Comparison of ENCODE assay signal across 13 cellular contexts in the genomic region with DNA sequence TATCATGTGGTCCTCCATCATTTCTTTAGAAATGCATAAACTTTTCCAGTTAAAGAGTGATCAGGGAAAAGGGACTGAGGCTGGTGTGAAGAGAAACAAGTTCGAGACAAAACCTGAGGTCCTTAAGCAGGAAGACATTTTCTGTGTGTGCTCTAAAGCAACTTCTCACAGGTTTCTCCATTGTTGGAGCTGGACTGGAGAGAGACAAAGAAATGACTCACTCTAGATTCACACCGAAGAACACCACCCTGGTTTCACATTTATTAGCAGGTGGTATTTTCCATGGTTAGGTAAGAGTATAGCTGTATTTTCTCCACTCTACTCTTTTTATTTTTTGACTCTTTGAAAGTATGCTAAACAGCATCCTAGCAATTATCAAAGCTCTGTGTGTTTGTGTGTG.
DNase-seq lines count a peak whose midpoint lies in the region; ATAC-seq, FAIRE-seq and TF ChIP-seq lines count a peak whose summit lies in the region.
"Had no signal": no experiment of that assay in that cellular context is flagged by ENCODE, and none has a peak within 500 bp of the region (broad histone marks: within the 10 kb centered on the region; RNA-seq: fewer than 3 reads in every experiment).

No MANE protein-coding gene starts in this region.

- BruUV-seq in MCF 10A (replicated peaks; lab: Mats Ljungman, UMichigan): no TSS peak

- TF ChIP-seq POLR2A in breast epithelium (IDR thresholded peaks at IDR 0.05): no peak
- no peak for TF ChIP-seq POLR2A in H1 (IDR thresholded peaks at IDR 0.05; ENCODE audit: control extremely low read depth in 1 of 2, low read depth in 2 of 2, low read length in 2 of 2)

- H3K14ac ChIP-seq in H1 (ENCODE audit: insufficient read length): no peak overlapping the region

- POLR2A ChIA-PET in MCF 10A (lab: Yijun Ruan, JAX) (interaction anchor here (0.6 to 3.0 kb wide), 5 partner anchors 13 to 49 kb away, joined by 3 to 15 read pairs (median 4); no protein-coding TSS in a partner anchor), H1 (lab: Charles Lee; ENCODE audit: partially characterized antibody) (no interaction called here)

- WGBS in H1 (ENCODE audit: extremely low coverage in 1 of 2, insufficient coverage in 1 of 2, insufficient read length in 1 of 2, insufficient replicate concordance in 2 of 2, low coverage in 1 of 2, low lambda C conversion rate in 2 of 2, missing lambda C conversion rate in 1 of 2), 2 experiments: 90% methylated on average over 2 of the region's 2 CpGs; no CpG with 5 or more reads in 1 of the 2 experiments

- peak; percentile 80 for DNase-seq in MCF 10A (ENCODE audit: unreplicated experiment)
- no peak for DNase-seq in breast epithelium (ENCODE audit: low spot score in 2 of 2)
- DNase-seq in LHCN-M2 (ENCODE audit: low read depth): peak; percentile 57
- no peak for DNase-seq in H1 (ENCODE audit: low read depth in 1 of 2, low spot score in 2 of 2)
- DNase-seq in urothelium cell line (ENCODE audit: low spot score): peak; percentile 28
- no peak for DNase-seq in D721Med (ENCODE audit: insufficient read length, low spot score)
- no peak for DNase-seq in mucosa of gallbladder (ENCODE audit: low spot score)
- DNase-seq: T-cell had no signal

- H3K4me3 ChIP-seq in breast epithelium (no peak overlapping the region), H1 (ENCODE audit: extremely low read depth in 1 of 4, insufficient read depth in 2 of 4, low read depth in 3 of 4, low read length in 4 of 4) (no peak overlapping the region)
- H3K4me3 ChIP-seq: tibial nerve had no signal

- H3K4me1 Mint-ChIP-seq in MCF 10A (ENCODE audit: insufficient read depth, unreplicated experiment): peaks cover 29% of the 10 kb centered on the region
- H3K4me1 Mint-ChIP-seq: mesothelial cell of epicardium, T-cell had no signal

- H3K9me3 Mint-ChIP-seq in MCF 10A (ENCODE audit: unreplicated experiment): no peaks in the 10 kb centered on the region
- H3K9me3 Mint-ChIP-seq: mesothelial cell of epicardium had no signal

- H3K4me2 ChIP-seq in H1 (ENCODE audit: insufficient read depth in 1 of 2, low read depth in 2 of 2, low read length in 2 of 2): no peak overlapping the region

- H3K27ac ChIP-seq in breast epithelium: no peak overlapping the region
- no peak overlapping the region for H3K27ac ChIP-seq in H1 (ENCODE audit: low read depth, low read length)
- H3K27ac ChIP-seq: tibial nerve had no signal

- CTCF ChIA-PET in MCF 10A (lab: Yijun Ruan, JAX): interaction anchor here (0.7 to 3.8 kb wide), 6 partner anchors 9 to 63 kb away, joined by 3 to 31 read pairs (median 3); no protein-coding TSS in a partner anchor
- CTCF ChIA-PET in H1 (lab: Charles Lee; ENCODE audit: partially characterized antibody): interaction anchor here (1.0 kb wide), 2 partner anchors 9 to 15 kb away, joined by 3 read pairs; no protein-coding TSS in a partner anchor

- no peak overlapping the region for H4K91ac ChIP-seq in H1 (replicated peaks; ENCODE audit: insufficient read length, low read length)

- no peaks in the 10 kb centered on the region for H4K20me1 ChIP-seq in H1 (replicated peaks in 1 of 2; ENCODE audit: control insufficient read depth in 1 of 2, insufficient read depth in 2 of 2, low read length in 2 of 2)

- no peak for TF ChIP-seq RAD21 in H1 (IDR thresholded peaks at IDR 0.05 in 1 of 2, conservative IDR thresholded peaks at IDR 0.05 in 1 of 2; ENCODE audit: low read depth in 2 of 2, low read length in 2 of 2)

- H3K9me3 ChIP-seq in breast epithelium (no peaks in the 10 kb centered on the region), H1 (ENCODE audit: insufficient read depth in 2 of 2, low read depth in 1 of 2, low read length in 1 of 2) (no peaks in the 10 kb centered on the region)
- H3K9me3 ChIP-seq: tibial nerve had no signal

- 0 out of 2 replicates have a peak overlapping the region, but pooled peaks have one; percentile 79 for H2AFZ ChIP-seq in H1 (ENCODE audit: low read length)

- H3K23ac ChIP-seq in H1 (ENCODE audit: insufficient read length): no peak overlapping the region

- H2BK120ac ChIP-seq in H1 (replicated peaks; ENCODE audit: low read depth, low read length): no peak overlapping the region

- H3K18ac ChIP-seq in H1 (ENCODE audit: extremely low read depth, low read length): no peak overlapping the region

- ATAC-seq in HG02970 (IDR thresholded peaks at IDR 0.05; ENCODE audit: low FRiP score, unreplicated experiment): no peak
- ATAC-seq: activated naive CD4-positive, alpha-beta T cell treated with anti-CD3 and anti-CD28 coated beads, Interleukin-2, amount 50 U/mL, for 72 hours; T-cell had no signal

- TF ChIP-seq CTCF in MCF 10A (IDR thresholded peaks at IDR 0.05; ENCODE audit: unreplicated experiment) (no peak), breast epithelium (IDR thresholded peaks at IDR 0.05) (no peak), H1 (IDR thresholded peaks at IDR 0.05; ENCODE audit: control extremely low read depth in 1 of 3, insufficient read depth in 1 of 3, low read depth in 1 of 3, low read length in 3 of 3) (no peak), D721Med (IDR thresholded peaks at IDR 0.05; ENCODE audit: insufficient read depth, missing control alignments) (no peak)

- H2BK15ac ChIP-seq in H1 (ENCODE audit: low read length): no peak overlapping the region

- H3K56ac ChIP-seq in H1 (replicated peaks; ENCODE audit: insufficient read length, low read depth, low read length): no peak overlapping the region

- no peak overlapping the region for H3K9ac ChIP-seq in H1 (replicated peaks in 1 of 4; ENCODE audit: extremely low read depth in 1 of 4, low read depth in 3 of 4, low read length in 3 of 4)

- no peak overlapping the region for H4K5ac ChIP-seq in H1 (ENCODE audit: insufficient read length, low read depth, low read length)

- no peak overlapping the region for H3K4ac ChIP-seq in H1 (replicated peaks; ENCODE audit: insufficient read length, low read depth, low read length)

- FAIRE-seq in H1 (lab: Jason Lieb, UNC): no peak
- no peak for FAIRE-seq in urothelium cell line (lab: Jason Lieb, UNC)
- FAIRE-seq in D721Med (lab: Jason Lieb, UNC): no peak
- FAIRE-seq: colon had no signal

- H3K27me3 ChIP-seq in breast epithelium (no peaks in the 10 kb centered on the region), H1 (replicated peaks in 1 of 4; ENCODE audit: control insufficient read depth in 3 of 4, extremely low read depth in 1 of 4, insufficient read depth in 3 of 4, low read length in 3 of 4) (no peaks in the 10 kb centered on the region)
- H3K27me3 ChIP-seq: tibial nerve had no signal

- H3K27me3 Mint-ChIP-seq in MCF 10A (ENCODE audit: insufficient read depth, unreplicated experiment): no peaks in the 10 kb centered on the region
- H3K27me3 Mint-ChIP-seq: T-cell had no signal

- no peak overlapping the region for H2BK5ac ChIP-seq in H1 (ENCODE audit: low read depth, low read length)

- no peaks in the 10 kb centered on the region for H3K36me3 Mint-ChIP-seq in MCF 10A (ENCODE audit: insufficient read depth, unreplicated experiment)
- H3K36me3 Mint-ChIP-seq: activated naive CD4-positive, alpha-beta T cell treated with anti-CD3 and anti-CD28 coated beads, Interleukin-2, amount 50 U/mL, for 72 hours; mesothelial cell of epicardium; T-cell had no signal

- no peak overlapping the region for H2BK20ac ChIP-seq in H1 (ENCODE audit: low read length)

- peak overlapping the region; percentile 88 for H3K27ac Mint-ChIP-seq in MCF 10A (ENCODE audit: low read depth, unreplicated experiment)
- H3K27ac Mint-ChIP-seq: activated naive CD4-positive, alpha-beta T cell treated with anti-CD3 and anti-CD28 coated beads, Interleukin-2, amount 50 U/mL, for 72 hours; mesothelial cell of epicardium; T-cell had no signal

- intact Hi-C loops in MCF 10A (cut with micrococcal nuclease) (no loop called here), breast epithelium (cut with DNase I; ENCODE audit: low total_unique reads) (no loop called here)

- H3K79me2 ChIP-seq in H1 (ENCODE audit: control insufficient read depth in 1 of 2, insufficient read depth in 2 of 2, low read length in 2 of 2): no peaks in the 10 kb centered on the region

- H3K36me3 ChIP-seq in breast epithelium: no peaks in the 10 kb centered on the region
- no peaks in the 10 kb centered on the region for H3K36me3 ChIP-seq in H1 (ENCODE audit: control insufficient read depth in 2 of 4, insufficient read depth in 4 of 4, low read length in 3 of 4)
- H3K36me3 ChIP-seq: tibial nerve had no signal

- H2BK12ac ChIP-seq in H1 (ENCODE audit: low read depth, low read length): no peak overlapping the region

- H3K4me1 ChIP-seq in breast epithelium: no peaks in the 10 kb centered on the region
- no peaks in the 10 kb centered on the region for H3K4me1 ChIP-seq in H1 (replicated peaks in 1 of 4; ENCODE audit: control insufficient read depth in 3 of 4, insufficient read depth in 4 of 4, low read length in 3 of 4)
- H3K4me1 ChIP-seq: tibial nerve had no signal

- no peaks in the 10 kb centered on the region for H3K23me2 ChIP-seq in H1 (ENCODE audit: low read depth, low read length)

- H3K4me3 Mint-ChIP-seq in MCF 10A (ENCODE audit: unreplicated experiment): peak overlapping the region; percentile 29
- H3K4me3 Mint-ChIP-seq: mesothelial cell of epicardium, T-cell had no signal

- no peak overlapping the region for H4K8ac ChIP-seq in H1 (ENCODE audit: extremely low read depth, insufficient read depth, low read length)

- no peak overlapping the region for H2AK5ac ChIP-seq in H1 (ENCODE audit: low read depth, low read length)

- no peak for TF ChIP-seq EP300 in H1 (IDR thresholded peaks at IDR 0.05; ENCODE audit: borderline replicate concordance in 1 of 2, low read depth in 2 of 2, low read length in 2 of 2)

- H3K79me1 ChIP-seq in H1 (ENCODE audit: low read depth, low read length): no peaks in the 10 kb centered on the region

TF ChIP-seq in H1, 55 proteins besides CTCF, POLR2A, EP300 and RAD21:
- no peak for TF ChIP-seq RBBP5 (IDR thresholded peaks at IDR 0.05; ENCODE audit: borderline replicate concordance, low read depth, low read length)
- no peak for TF ChIP-seq TAF7 (optimal IDR thresholded peaks at IDR 0.05; ENCODE audit: borderline replicate concordance, low read depth, low read length)
- TF ChIP-seq CBX5 (IDR thresholded peaks at IDR 0.05; ENCODE audit: low read depth, low read length): no peak
- TF ChIP-seq NANOG (IDR thresholded peaks at IDR 0.05; ENCODE audit: insufficient read depth, low read depth, low read length, poor library complexity, severe bottlenecking): no peak
- no peak for TF ChIP-seq CHD1 (IDR thresholded peaks at IDR 0.05; ENCODE audit: low read depth, low read length)
- TF ChIP-seq ASH2L (IDR thresholded peaks at IDR 0.05; ENCODE audit: low read length): no peak
- no peak for TF ChIP-seq SUZ12 (IDR thresholded peaks at IDR 0.05; ENCODE audit: low read length)

Comparison
In these comparisons a context has a peak if more than half of its experiments do, and no peak if none do; other contexts are left out.
1. DNase-seq: peak in MCF 10A (single experiment), LHCN-M2 (single experiment) and urothelium cell line (single experiment); none in breast epithelium (0 of 2), H1 (0 of 2), D721Med (single experiment) and mucosa of gallbladder (single experiment).